ENCODE assay signal across 9 cellular contexts in the genomic region with DNA sequence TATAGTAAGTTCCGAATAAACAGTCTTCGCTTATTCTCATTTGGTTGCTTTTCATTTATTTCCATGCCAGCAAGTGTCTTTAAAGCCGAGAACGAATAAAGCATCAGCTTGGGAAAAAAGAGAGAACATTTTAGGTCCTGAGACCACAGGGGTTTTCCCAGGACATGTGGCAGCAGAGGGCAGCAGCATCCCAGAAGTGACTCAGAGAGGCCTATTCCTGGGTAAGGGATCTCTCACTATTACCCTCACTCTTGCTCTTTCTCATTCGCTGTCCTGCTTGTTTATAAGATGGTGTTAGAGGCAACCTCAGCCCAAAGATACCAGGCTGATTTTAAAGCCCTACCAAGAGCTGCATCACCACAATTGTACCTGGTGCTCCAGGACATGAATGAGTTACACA. TPM values are rescaled to one million over a fixed set of nuclear protein-coding genes. Genes with fewer than 3 reads are reported as not detected.
"Had no signal": no experiment of that assay in that cellular context is flagged by ENCODE, and none has a peak within 500 bp of the region (broad histone marks: within the 10 kb centered on the region; RNA-seq: fewer than 3 reads in every experiment).

No MANE protein-coding gene starts in this region.

RNA-seq across cellular contexts. Expression of a gene that starts 7.2 kb away (rescaled TPM):
- total RNA-seq: activated CD4-positive, alpha-beta memory T cell treated with anti-CD3 and anti-CD28 coated beads, Interleukin-2, amount 10 ng/mL, durations not matched to agents 7 days and 5 days; activated CD4-positive, alpha-beta T cell treated with anti-CD3 and anti-CD28 coated beads for 36 hours; activated CD8-positive, alpha-beta memory T cell treated with anti-CD3 and anti-CD28 coated beads for 36 hours; activated naive CD8-positive, alpha-beta T cell treated with anti-CD3 and anti-CD28 coated beads for 36 hours; activated T-helper 2 cell treated with anti-CD3 and anti-CD28 coated beads, Interferon-gamma antibody, Interleukin-2, Interleukin-4, amounts not matched to agents 10 μg/mL and 5 μg/mL and 100 μg/mL, durations not matched to agents 14 hours and 24 hours and 36 hours; LHCN-M2; M059J; T-helper 2 cell treated with Interferon-gamma antibody and Interleukin-4, amounts not matched to agents 100 ng/mL and 5 ng/mL, for 36 hours had no signal

RNA-seq across cellular contexts. Expression of a gene that starts 39.0 kb away (rescaled TPM):
- total RNA-seq: activated CD4-positive, alpha-beta memory T cell treated with anti-CD3 and anti-CD28 coated beads, Interleukin-2, amount 10 ng/mL, durations not matched to agents 7 days and 5 days; activated CD4-positive, alpha-beta T cell treated with anti-CD3 and anti-CD28 coated beads for 36 hours; activated CD8-positive, alpha-beta memory T cell treated with anti-CD3 and anti-CD28 coated beads for 36 hours; activated naive CD8-positive, alpha-beta T cell treated with anti-CD3 and anti-CD28 coated beads for 36 hours; activated T-helper 2 cell treated with anti-CD3 and anti-CD28 coated beads, Interferon-gamma antibody, Interleukin-2, Interleukin-4, amounts not matched to agents 10 μg/mL and 5 μg/mL and 100 μg/mL, durations not matched to agents 14 hours and 24 hours and 36 hours; LHCN-M2; T-helper 2 cell treated with Interferon-gamma antibody and Interleukin-4, amounts not matched to agents 100 ng/mL and 5 ng/mL, for 36 hours had no signal
- polyA plus RNA-seq: adipose tissue had no signal
